Comparison of ENCODE assay signal across 11 cellular contexts in the genomic region with DNA sequence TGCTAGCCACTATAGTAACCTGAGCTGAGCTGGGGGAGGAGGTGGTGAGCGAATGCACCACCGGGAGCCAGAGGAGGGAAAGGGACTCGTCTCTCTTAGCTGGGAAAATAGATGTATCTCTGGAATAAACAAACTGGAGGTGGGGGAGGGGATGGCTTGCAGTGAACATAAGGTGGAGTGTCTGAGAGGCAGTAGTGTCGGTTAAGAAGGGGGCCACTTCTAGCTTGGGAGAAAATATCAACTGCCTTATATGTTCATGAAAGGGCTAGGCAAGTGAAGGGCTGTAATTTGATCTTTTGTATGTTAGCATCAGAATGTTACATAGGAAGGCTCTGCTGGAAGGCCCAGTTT. TPM values are rescaled to one million over a fixed set of nuclear protein-coding genes. Genes with fewer than 3 reads are reported as not detected.
DNase-seq lines count a peak whose midpoint lies in the region; ATAC-seq and TF ChIP-seq lines count a peak whose summit lies in the region.
"Had no signal": no experiment of that assay in that cellular context is flagged by ENCODE, and none has a peak within 500 bp of the region (broad histone marks: within the 10 kb centered on the region; RNA-seq: fewer than 3 reads in every experiment).

No MANE protein-coding gene starts in this region.

- no peak overlapping the region for H3K4me3 Mint-ChIP-seq in MCF 10A (ENCODE audit: unreplicated experiment)
- H3K4me3 Mint-ChIP-seq: HFFc6, neural crest cell had no signal

- H4K20me1 ChIP-seq in PC-3 (ENCODE audit: low read length), result no peaks in the 10 kb centered on the region

- H2AFZ ChIP-seq in PC-3 (ENCODE audit: low read length), result no peak overlapping the region

- BruUV-seq in MCF 10A (replicated peaks; lab: Mats Ljungman, UMichigan), result no TSS peak
- no TSS peak for BruUV-seq in PC-3 (replicated peaks; lab: Mats Ljungman, UMichigan)

- H3K27ac ChIP-seq in PC-3 (ENCODE audit: low read length) (no peak overlapping the region), iPS-20b (ENCODE audit: low read length) (no peak overlapping the region), urinary bladder (ENCODE audit: low read depth) (peak overlapping the region; percentile 44)

- H3K9me2 ChIP-seq in PC-3 (replicated peaks; ENCODE audit: low read length), result no peaks in the 10 kb centered on the region

- no peaks in the 10 kb centered on the region for H3K36me3 Mint-ChIP-seq in MCF 10A (ENCODE audit: insufficient read depth, unreplicated experiment)

- H3K27me3 ChIP-seq in PC-3 (ENCODE audit: low read length) (no peaks in the 10 kb centered on the region), iPS-20b (ENCODE audit: insufficient read depth, low read length) (peaks cover 16% of the 10 kb centered on the region)

- no peaks in the 10 kb centered on the region for H3K79me2 ChIP-seq in PC-3 (ENCODE audit: low read length)

- TF ChIP-seq CTCF in MCF 10A (IDR thresholded peaks at IDR 0.05; ENCODE audit: unreplicated experiment) (no peak), PC-3 (conservative IDR thresholded peaks at IDR 0.05; ENCODE audit: low read depth, low read length) (no peak)

- no peak overlapping the region for H3K9ac ChIP-seq in PC-3 (ENCODE audit: low read length)
- H3K9ac ChIP-seq in iPS-20b (ENCODE audit: low read depth, low read length), result peak overlapping the region; percentile 62; the same call in 1 of the 2 replicates

- H3K4me3 ChIP-seq in PC-3 (ENCODE audit: low read length) (no peak overlapping the region), iPS-20b (ENCODE audit: low read length) (peak overlapping the region; percentile 93), urinary bladder (ENCODE audit: low read depth, low read length) (no peak overlapping the region)

- H3K9me3 Mint-ChIP-seq in MCF 10A (ENCODE audit: unreplicated experiment), result no peaks in the 10 kb centered on the region
- H3K9me3 Mint-ChIP-seq: HFFc6, neural crest cell had no signal

- H3K27ac Mint-ChIP-seq in MCF 10A (ENCODE audit: low read depth, unreplicated experiment), result no peak overlapping the region
- H3K27ac Mint-ChIP-seq: HFFc6 had no signal

- intact Hi-C loops in MCF 10A (cut with micrococcal nuclease), result loop anchor here (10.0 kb wide), 1 partner anchor 52 kb away; no protein-coding TSS in a partner anchor
- intact Hi-C loops in PC-3 (cut with micrococcal nuclease), result loop anchor here (5.0 kb wide), 1 partner anchor 529 kb away; no protein-coding TSS in a partner anchor

- DNase-seq in T47D (ENCODE audit: low read depth in 1 of 2, low spot score in 1 of 2) (peak; percentile 36 to 72), MCF 10A (ENCODE audit: unreplicated experiment) (no peak), PC-3 (peak; percentile 25), HK-2 (ENCODE audit: unreplicated experiment) (no peak)
- DNase-seq: ACHN, HFFc6 had no signal

- H3K9me3 ChIP-seq in PC-3 (ENCODE audit: low read length) (no peaks in the 10 kb centered on the region), iPS-20b (ENCODE audit: insufficient read depth, low read depth, low read length) (no peaks in the 10 kb centered on the region)

- H3K4me2 ChIP-seq in PC-3 (ENCODE audit: low read length), result peak overlapping the region; percentile 39; the same call in 1 of the 2 replicates

- H3K4me1 Mint-ChIP-seq in MCF 10A (ENCODE audit: insufficient read depth, unreplicated experiment), result peaks cover 6% of the 10 kb centered on the region

- WGBS in urinary bladder, result 23% methylated on average over 4 of the region's 4 CpGs

- no peaks in the 10 kb centered on the region for H3F3A ChIP-seq in PC-3 (ENCODE audit: low read length, unreplicated experiment)

- CTCF ChIA-PET in MCF 10A (lab: Yijun Ruan, JAX), result interaction anchor here (0.7 to 0.8 kb wide), 2 partner anchors 9 to 259 kb away, joined by 3 to 4 read pairs; no protein-coding TSS in a partner anchor
- CTCF ChIA-PET in PC-3 (lab: Charles Lee), result no interaction called here

- H3K4me1 ChIP-seq in PC-3 (ENCODE audit: insufficient read depth, low read length), result peaks cover 11% of the 10 kb centered on the region; the same call in 1 of the 2 replicates
- peaks cover 22% of the 10 kb centered on the region for H3K4me1 ChIP-seq in iPS-20b (ENCODE audit: insufficient read depth, low read length)
- no peaks in the 10 kb centered on the region for H3K4me1 ChIP-seq in urinary bladder (ENCODE audit: insufficient read depth)

- no peak for ATAC-seq in PC-3
- no peak for ATAC-seq in GM21423 (IDR thresholded peaks at IDR 0.05; ENCODE audit: unreplicated experiment)
- no peak for ATAC-seq in HG03378 (IDR thresholded peaks at IDR 0.05; ENCODE audit: unreplicated experiment)

- H3K36me3 ChIP-seq in PC-3 (ENCODE audit: low read depth, low read length), result no peaks in the 10 kb centered on the region
- no peaks in the 10 kb centered on the region for H3K36me3 ChIP-seq in iPS-20b (ENCODE audit: insufficient read depth, low read depth, low read length)
- H3K36me3 ChIP-seq in urinary bladder (ENCODE audit: insufficient read depth), result no peaks in the 10 kb centered on the region

- in situ Hi-C loops in T47D (cut with HindIII; ENCODE audit: low pct_unique_long_range_greater_than_20kb, low sequenced_read_pairs), result no loop called here

- H3K27me3 Mint-ChIP-seq in MCF 10A (ENCODE audit: insufficient read depth, unreplicated experiment), result no peaks in the 10 kb centered on the region

- POLR2A ChIA-PET in MCF 10A (lab: Yijun Ruan, JAX), result interaction anchor here (1.2 to 2.0 kb wide), 2 partner anchors 10 to 49 kb away, joined by 4 to 6 read pairs; no protein-coding TSS in a partner anchor
- POLR2A ChIA-PET in PC-3 (lab: Charles Lee; ENCODE audit: unreplicated experiment), result no interaction called here

RNA-seq across cellular contexts. Expression of a gene that starts 2.2 kb away (rescaled TPM):
- total RNA-seq in MCF 10A (2022) (4.8 and 4.9 TPM in 2 replicates), PC-3 (2014; rRNA removed) (2.3 and 3.5 TPM in 2 replicates), urinary bladder (46.7 TPM)
- polyA plus RNA-seq in urinary bladder, result 12.6 TPM

Comparison
In these comparisons a context has a peak if more than half of its experiments do, and no peak if none do; other contexts are left out.
1. DNase-seq: peak in T47D (2 of 2) and PC-3 (single experiment); none in MCF 10A (single experiment) and HK-2 (single experiment).